Comparison of ENCODE assay signal across 1 cellular context in the genomic region with DNA sequence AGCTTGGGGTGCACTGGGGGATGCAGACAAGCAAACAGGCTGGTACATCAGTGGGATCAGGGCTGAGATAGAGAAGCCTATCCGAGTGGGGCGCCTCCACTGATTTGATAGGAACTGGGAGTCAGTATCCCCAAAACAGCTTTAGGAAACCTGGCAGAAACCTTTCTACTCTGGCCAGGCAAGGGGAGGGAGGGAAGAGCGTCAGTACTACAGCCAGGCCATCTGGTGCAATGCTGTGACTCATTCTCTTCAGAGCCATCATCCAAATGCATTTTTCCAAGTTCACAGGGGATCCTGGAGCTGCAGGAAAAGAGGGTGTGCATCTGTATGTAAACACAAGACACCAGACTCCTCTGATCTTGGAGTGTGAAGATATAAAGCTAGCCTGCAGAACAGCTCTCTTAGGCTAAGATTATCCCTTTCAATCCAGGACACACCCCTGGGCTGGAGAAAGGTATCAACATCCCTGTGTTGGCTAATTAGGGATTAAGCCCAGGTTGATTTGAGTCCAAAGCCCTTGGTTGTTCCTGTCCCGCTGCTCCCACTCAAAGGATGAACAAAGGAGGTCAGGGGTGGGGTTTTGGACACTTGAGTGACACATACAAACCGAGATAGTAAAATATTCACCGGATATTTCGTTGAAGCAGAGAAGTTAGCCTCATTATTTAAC.
TF ChIP-seq lines count a peak whose summit lies in the region.

No MANE protein-coding gene starts in this region.

TF ChIP-seq in GM23338, 12 proteins besides CTCF, POLR2A, EP300 and RAD21 (continued from another document):
- TF ChIP-seq ZNF462 (CRISPR knock-in tag; IDR thresholded peaks at IDR 0.05) = no peak
- no peak for TF ChIP-seq STAT1 (IDR thresholded peaks at IDR 0.05; ENCODE audit: unreplicated experiment)
- TF ChIP-seq ZNF331 (CRISPR knock-in tag; IDR thresholded peaks at IDR 0.05; ENCODE audit: low read depth) = no peak
- TF ChIP-seq EZH2phosphoT487 (IDR thresholded peaks at IDR 0.05; ENCODE audit: unreplicated experiment) = no peak
- TF ChIP-seq POLR2AphosphoS5 (IDR thresholded peaks at IDR 0.05; ENCODE audit: low read depth) = no peak
TF ChIP-seq in GM23338: peak in this region for 0.
